23 cellular contexts compared by ENCODE assay signal in genomic region chr1:221510793-221511503, GRCh38.
"Had no signal": no experiment of that assay in that cellular context is flagged by ENCODE, and none has a peak within 500 bp of the region (broad histone marks: within the 10 kb centered on the region; RNA-seq: fewer than 3 reads in every experiment).

No MANE protein-coding gene starts in this region.

- H3K9me3 ChIP-seq: body of pancreas had no signal

- H3K4me3 ChIP-seq: body of pancreas, dorsolateral prefrontal cortex, left lung, mucosa of descending colon, tibial artery had no signal

- H3K27me3 Mint-ChIP-seq: activated B cell treated with CpG ODN at 0.5 μM for 24 hours had no signal

- ATAC-seq: activated CD8-positive, alpha-beta T cell treated with anti-CD3 and anti-CD28 coated beads for 36 hours; body of pancreas; foreskin keratinocyte; left lung; mucosa of descending colon had no signal

- H3K4me1 ChIP-seq: body of pancreas, foreskin keratinocyte, left lung had no signal

- H3K27me3 ChIP-seq: body of pancreas, foreskin keratinocyte, left lung, tibial artery had no signal

- H3K36me3 Mint-ChIP-seq: activated naive CD8-positive, alpha-beta T cell treated with anti-CD3 and anti-CD28 coated beads, Interleukin-2, amount 10 ng/mL, durations not matched to agents 7 days and 5 days had no signal

- DNase-seq: activated B cell treated with CpG ODN at 0.5 μM for 24 hours; activated CD4-positive, alpha-beta T cell treated with anti-CD3 and anti-CD28 coated beads for 48 hours; activated CD8-positive, alpha-beta T cell treated with anti-CD3 and anti-CD28 coated beads for 36 hours; activated naive CD4-positive, alpha-beta T cell treated with Interleukin-2 at 50 U/mL for 16 hours; activated naive CD8-positive, alpha-beta T cell treated with anti-CD3 and anti-CD28 coated beads, Interleukin-2, amount 10 ng/mL, durations not matched to agents 7 days and 5 days; activated T-cell treated with anti-CD3 and anti-CD28 coated beads, Interleukin-2, amount 50 U/mL, for 1 hour; body of pancreas; caudate nucleus; dorsolateral prefrontal cortex; foreskin keratinocyte; glutamatergic neuron; kidney; left lung; mucosa of descending colon; naive B cell; retina; stimulated activated naive CD4-positive, alpha-beta T cell; substantia nigra; T-helper 2 cell; tibial artery had no signal

- H3K27ac ChIP-seq: body of pancreas, dorsolateral prefrontal cortex, epithelial cell of prostate, foreskin keratinocyte, left lung, tibial artery had no signal

- H3K36me3 ChIP-seq: left lung, tibial artery had no signal

- H3K4me1 Mint-ChIP-seq: activated naive CD8-positive, alpha-beta T cell treated with anti-CD3 and anti-CD28 coated beads, Interleukin-2, amount 10 ng/mL, durations not matched to agents 7 days and 5 days; neural crest cell had no signal

- H3K27ac Mint-ChIP-seq: activated B cell treated with CpG ODN at 0.5 μM for 24 hours; activated CD8-positive, alpha-beta T cell treated with anti-CD3 and anti-CD28 coated beads for 36 hours; activated naive CD8-positive, alpha-beta T cell treated with anti-CD3 and anti-CD28 coated beads, Interleukin-2, amount 10 ng/mL, durations not matched to agents 7 days and 5 days; activated T-helper 2 cell treated with anti-CD3 and anti-CD28 coated beads, Interferon-gamma antibody, Interleukin-2, Interleukin-4, amounts not matched to agents 10 μg/mL and 5 μg/mL and 100 μg/mL, durations not matched to agents 14 hours and 24 hours and 36 hours had no signal

- H3K4me3 Mint-ChIP-seq: activated B cell treated with CpG ODN at 0.5 μM for 24 hours; activated CD8-positive, alpha-beta T cell treated with anti-CD3 and anti-CD28 coated beads for 36 hours; activated naive CD8-positive, alpha-beta T cell treated with anti-CD3 and anti-CD28 coated beads, Interleukin-2, amount 10 ng/mL, durations not matched to agents 7 days and 5 days; naive B cell; neural crest cell had no signal
